ENCODE assay signal across 1 cellular context in genomic region chr12:67268335-67268895, GRCh38.
TF ChIP-seq lines count a peak whose summit lies in the region.

No MANE protein-coding gene starts in this region.

TF ChIP-seq in HEK293, 187 proteins besides CTCF, POLR2A, EP300 and RAD21 (continued from another document):
- peak; percentile 12; the same call in 1 of the 2 replicates for TF ChIP-seq ZNF184 (tag by site-specific recombination; IDR thresholded peaks at IDR 0.05)
- TF ChIP-seq ZNF423 (tag by site-specific recombination; IDR thresholded peaks at IDR 0.05): no peak
- TF ChIP-seq GLI2 (tag by site-specific recombination; IDR thresholded peaks at IDR 0.05; ENCODE audit: borderline replicate concordance, low read depth): no peak
- no peak for TF ChIP-seq ZNF530 (tag by site-specific recombination; IDR thresholded peaks at IDR 0.05; ENCODE audit: low read depth)
- no peak for TF ChIP-seq ZEB2 (tag by site-specific recombination; IDR thresholded peaks at IDR 0.05)
- no peak for TF ChIP-seq ZNF280D (tag by site-specific recombination; IDR thresholded peaks at IDR 0.05)
- no peak for TF ChIP-seq ELK4 (IDR thresholded peaks at IDR 0.05; ENCODE audit: borderline replicate concordance, low read depth, low read length)
- no peak for TF ChIP-seq RBAK (tag by site-specific recombination; IDR thresholded peaks at IDR 0.05)
- TF ChIP-seq ZNF704 (tag by site-specific recombination; IDR thresholded peaks at IDR 0.05): no peak
- no peak for TF ChIP-seq ZFP37 (tag by site-specific recombination; IDR thresholded peaks at IDR 0.05)
- no peak for TF ChIP-seq ZNF473 (tag by site-specific recombination; IDR thresholded peaks at IDR 0.05)
- TF ChIP-seq ZNF37A (tag by site-specific recombination; IDR thresholded peaks at IDR 0.05): no peak
- TF ChIP-seq ZNF654 (tag by site-specific recombination; IDR thresholded peaks at IDR 0.05; ENCODE audit: low read depth): no peak
- TF ChIP-seq ZNF76 (tag by site-specific recombination; IDR thresholded peaks at IDR 0.05; ENCODE audit: borderline replicate concordance, low read depth): peak; percentile 98
- no peak for TF ChIP-seq PRDM6 (tag by site-specific recombination; IDR thresholded peaks at IDR 0.05)
- no peak for TF ChIP-seq OVOL3 (tag by site-specific recombination; IDR thresholded peaks at IDR 0.05)
- TF ChIP-seq ZNF449 (tag by site-specific recombination; IDR thresholded peaks at IDR 0.05): no peak
- TF ChIP-seq ZNF791 (tag by site-specific recombination; IDR thresholded peaks at IDR 0.05): no peak
- no peak for TF ChIP-seq ZNF214 (tag by site-specific recombination; IDR thresholded peaks at IDR 0.05; ENCODE audit: borderline replicate concordance)
- TF ChIP-seq ZNF513 (tag by site-specific recombination; IDR thresholded peaks at IDR 0.05): no peak
- peak; percentile 72 for TF ChIP-seq ZFP3 (tag by site-specific recombination; IDR thresholded peaks at IDR 0.05; ENCODE audit: low read depth)
- TF ChIP-seq ZNF580 (tag by site-specific recombination; IDR thresholded peaks at IDR 0.05): no peak
- TF ChIP-seq ZNF600 (tag by site-specific recombination; IDR thresholded peaks at IDR 0.05): peak; percentile 93
- no peak for TF ChIP-seq ZXDB (tag by site-specific recombination; IDR thresholded peaks at IDR 0.05)
- peak; percentile 82 for TF ChIP-seq ZBTB17 (tag by site-specific recombination; IDR thresholded peaks at IDR 0.05)
- TF ChIP-seq ZNF768 (tag by site-specific recombination; IDR thresholded peaks at IDR 0.05): peak; percentile 88; the same call in 1 of the 2 replicates
- TF ChIP-seq ZSCAN5A (tag by site-specific recombination; IDR thresholded peaks at IDR 0.05): no peak
- peak; percentile 89 for TF ChIP-seq TRIM28 (IDR thresholded peaks at IDR 0.05; ENCODE audit: borderline replicate concordance, low read length)
- TF ChIP-seq ZNF366 (tag by site-specific recombination; conservative IDR thresholded peaks at IDR 0.05): no peak
- no peak for TF ChIP-seq ZNF174 (tag by site-specific recombination; IDR thresholded peaks at IDR 0.05)
- no peak for TF ChIP-seq SP2 (tag by site-specific recombination; IDR thresholded peaks at IDR 0.05)
- TF ChIP-seq GLIS1 (tag by site-specific recombination; IDR thresholded peaks at IDR 0.05): no peak; the same call in 1 of the 2 replicates
- TF ChIP-seq ZNF529 (tag by site-specific recombination; IDR thresholded peaks at IDR 0.05; ENCODE audit: insufficient replicate concordance): no peak
- no peak for TF ChIP-seq ZNF433 (tag by site-specific recombination; IDR thresholded peaks at IDR 0.05; ENCODE audit: low read depth)
- TF ChIP-seq PATZ1 (tag by site-specific recombination; IDR thresholded peaks at IDR 0.05): no peak
- TF ChIP-seq KLF16 (tag by site-specific recombination; IDR thresholded peaks at IDR 0.05): no peak
- TF ChIP-seq ZNF146 (tag by site-specific recombination; IDR thresholded peaks at IDR 0.05): no peak
- TF ChIP-seq ZNF664 (tag by site-specific recombination; IDR thresholded peaks at IDR 0.05): no peak
- TF ChIP-seq ZBTB8A (tag by site-specific recombination; IDR thresholded peaks at IDR 0.05): no peak
